Comparison of ENCODE assay signal across 1 cellular context in the genomic region with DNA sequence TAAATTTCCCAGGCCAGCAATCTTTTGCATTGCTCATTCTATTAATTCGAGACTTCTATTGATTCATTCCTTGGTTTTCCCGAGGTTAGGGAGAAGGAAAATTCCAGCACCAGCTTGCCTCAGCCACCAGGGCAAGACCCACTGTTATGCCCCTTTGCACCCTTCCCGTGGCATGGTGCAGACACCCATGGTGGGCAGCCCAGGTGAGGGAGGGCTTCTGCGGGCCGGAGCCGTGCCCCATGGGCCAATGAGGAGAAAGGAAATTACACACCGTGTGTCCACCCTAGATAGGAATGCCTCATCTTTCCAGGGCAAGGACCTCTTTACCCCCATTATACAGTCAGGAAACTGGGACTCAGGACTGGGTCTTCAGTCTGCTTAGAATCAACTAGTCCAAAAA.
TF ChIP-seq lines count a peak whose summit lies in the region.

No MANE protein-coding gene starts in this region.

TF ChIP-seq in WTC11, 78 proteins besides CTCF, POLR2A, EP300 and RAD21 (continued from another document):
- TF ChIP-seq, protein P1, sequence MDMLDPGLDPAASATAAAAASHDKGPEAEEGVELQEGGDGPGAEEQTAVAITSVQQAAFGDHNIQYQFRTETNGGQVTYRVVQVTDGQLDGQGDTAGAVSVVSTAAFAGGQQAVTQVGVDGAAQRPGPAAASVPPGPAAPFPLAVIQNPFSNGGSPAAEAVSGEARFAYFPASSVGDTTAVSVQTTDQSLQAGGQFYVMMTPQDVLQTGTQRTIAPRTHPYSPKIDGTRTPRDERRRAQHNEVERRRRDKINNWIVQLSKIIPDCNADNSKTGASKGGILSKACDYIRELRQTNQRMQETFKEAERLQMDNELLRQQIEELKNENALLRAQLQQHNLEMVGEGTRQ (CRISPR knock-in tag; IDR thresholded peaks at IDR 0.05): no peak
- TF ChIP-seq, protein P2, sequence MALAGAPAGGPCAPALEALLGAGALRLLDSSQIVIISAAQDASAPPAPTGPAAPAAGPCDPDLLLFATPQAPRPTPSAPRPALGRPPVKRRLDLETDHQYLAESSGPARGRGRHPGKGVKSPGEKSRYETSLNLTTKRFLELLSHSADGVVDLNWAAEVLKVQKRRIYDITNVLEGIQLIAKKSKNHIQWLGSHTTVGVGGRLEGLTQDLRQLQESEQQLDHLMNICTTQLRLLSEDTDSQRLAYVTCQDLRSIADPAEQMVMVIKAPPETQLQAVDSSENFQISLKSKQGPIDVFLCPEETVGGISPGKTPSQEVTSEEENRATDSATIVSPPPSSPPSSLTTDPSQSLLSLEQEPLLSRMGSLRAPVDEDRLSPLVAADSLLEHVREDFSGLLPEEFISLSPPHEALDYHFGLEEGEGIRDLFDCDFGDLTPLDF (CRISPR knock-in tag; IDR thresholded peaks at IDR 0.05): no peak
- TF ChIP-seq ZNF671 (CRISPR knock-in tag; IDR thresholded peaks at IDR 0.05) (no peak), SMAD4 (CRISPR knock-in tag; IDR thresholded peaks at IDR 0.05) (no peak), MYBL2 (CRISPR knock-in tag; IDR thresholded peaks at IDR 0.05) (no peak)
- TF ChIP-seq, protein P3, sequence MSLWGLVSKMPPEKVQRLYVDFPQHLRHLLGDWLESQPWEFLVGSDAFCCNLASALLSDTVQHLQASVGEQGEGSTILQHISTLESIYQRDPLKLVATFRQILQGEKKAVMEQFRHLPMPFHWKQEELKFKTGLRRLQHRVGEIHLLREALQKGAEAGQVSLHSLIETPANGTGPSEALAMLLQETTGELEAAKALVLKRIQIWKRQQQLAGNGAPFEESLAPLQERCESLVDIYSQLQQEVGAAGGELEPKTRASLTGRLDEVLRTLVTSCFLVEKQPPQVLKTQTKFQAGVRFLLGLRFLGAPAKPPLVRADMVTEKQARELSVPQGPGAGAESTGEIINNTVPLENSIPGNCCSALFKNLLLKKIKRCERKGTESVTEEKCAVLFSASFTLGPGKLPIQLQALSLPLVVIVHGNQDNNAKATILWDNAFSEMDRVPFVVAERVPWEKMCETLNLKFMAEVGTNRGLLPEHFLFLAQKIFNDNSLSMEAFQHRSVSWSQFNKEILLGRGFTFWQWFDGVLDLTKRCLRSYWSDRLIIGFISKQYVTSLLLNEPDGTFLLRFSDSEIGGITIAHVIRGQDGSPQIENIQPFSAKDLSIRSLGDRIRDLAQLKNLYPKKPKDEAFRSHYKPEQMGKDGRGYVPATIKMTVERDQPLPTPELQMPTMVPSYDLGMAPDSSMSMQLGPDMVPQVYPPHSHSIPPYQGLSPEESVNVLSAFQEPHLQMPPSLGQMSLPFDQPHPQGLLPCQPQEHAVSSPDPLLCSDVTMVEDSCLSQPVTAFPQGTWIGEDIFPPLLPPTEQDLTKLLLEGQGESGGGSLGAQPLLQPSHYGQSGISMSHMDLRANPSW (CRISPR knock-in tag; conservative IDR thresholded peaks at IDR 0.05; ENCODE audit: low read depth): no peak
- TF ChIP-seq, protein P4, sequence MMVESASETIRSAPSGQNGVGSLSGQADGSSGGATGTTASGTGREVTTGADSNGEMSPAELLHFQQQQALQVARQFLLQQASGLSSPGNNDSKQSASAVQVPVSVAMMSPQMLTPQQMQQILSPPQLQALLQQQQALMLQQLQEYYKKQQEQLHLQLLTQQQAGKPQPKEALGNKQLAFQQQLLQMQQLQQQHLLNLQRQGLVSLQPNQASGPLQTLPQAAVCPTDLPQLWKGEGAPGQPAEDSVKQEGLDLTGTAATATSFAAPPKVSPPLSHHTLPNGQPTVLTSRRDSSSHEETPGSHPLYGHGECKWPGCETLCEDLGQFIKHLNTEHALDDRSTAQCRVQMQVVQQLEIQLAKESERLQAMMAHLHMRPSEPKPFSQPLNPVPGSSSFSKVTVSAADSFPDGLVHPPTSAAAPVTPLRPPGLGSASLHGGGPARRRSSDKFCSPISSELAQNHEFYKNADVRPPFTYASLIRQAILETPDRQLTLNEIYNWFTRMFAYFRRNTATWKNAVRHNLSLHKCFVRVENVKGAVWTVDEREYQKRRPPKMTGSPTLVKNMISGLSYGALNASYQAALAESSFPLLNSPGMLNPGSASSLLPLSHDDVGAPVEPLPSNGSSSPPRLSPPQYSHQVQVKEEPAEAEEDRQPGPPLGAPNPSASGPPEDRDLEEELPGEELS (CRISPR knock-in tag; IDR thresholded peaks at IDR 0.05): no peak
